ENCODE assay signal across 36 cellular contexts in the genomic region with DNA sequence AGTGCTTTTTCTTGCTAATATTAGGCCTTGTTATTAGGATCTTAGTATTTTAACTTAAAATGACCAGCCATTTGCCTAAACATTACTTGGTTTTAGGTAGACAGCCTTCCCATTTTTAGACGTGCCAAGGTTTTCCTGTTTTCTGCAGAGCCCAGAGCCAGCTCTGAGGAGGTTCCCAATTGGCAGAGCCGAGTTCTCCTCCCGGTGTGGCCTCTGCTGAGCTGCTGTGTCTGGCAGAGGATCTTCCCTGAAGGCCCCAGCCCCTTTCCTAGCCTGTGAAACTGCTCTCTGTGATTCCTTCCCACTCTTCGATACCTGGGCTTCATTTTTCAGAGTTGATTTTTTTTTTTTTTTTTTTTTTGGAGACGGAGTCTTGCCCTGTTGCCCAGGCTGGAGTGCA.
"Had no signal": no experiment of that assay in that cellular context is flagged by ENCODE, and none has a peak within 500 bp of the region (broad histone marks: within the 10 kb centered on the region; RNA-seq: fewer than 3 reads in every experiment).

No MANE protein-coding gene starts in this region.

- ATAC-seq: activated CD8-positive, alpha-beta T cell treated with anti-CD3 and anti-CD28 coated beads for 36 hours; activated T-cell treated with anti-CD3 and anti-CD28 coated beads, Interleukin-2, amount 50 U/mL, for 72 hours; activated T-helper 17 cell treated with anti-CD3 and anti-CD28 coated beads, Interleukin-2, amount 50 U/mL, for 72 hours; body of pancreas; PC-3; SK-N-SH treated with all-trans-retinoic acid at 6 μM for 48 hours had no signal

- H3K27me3 ChIP-seq: body of pancreas, MG63, Peyer's patch, SJSA1 had no signal

- H3K4me3 ChIP-seq: body of pancreas, MG63, Peyer's patch, SJSA1 had no signal

- H3K9me3 Mint-ChIP-seq: activated CD8-positive, alpha-beta T cell treated with anti-CD3 and anti-CD28 coated beads for 36 hours; activated naive CD8-positive, alpha-beta T cell treated with anti-CD3 and anti-CD28 coated beads for 36 hours; activated T-cell treated with anti-CD3 and anti-CD28 coated beads, Interleukin-2, amount 50 U/mL, for 72 hours; activated T-helper 17 cell treated with anti-CD3 and anti-CD28 coated beads, Interleukin-2, amount 50 U/mL, for 72 hours had no signal

- H3K27ac Mint-ChIP-seq: activated CD8-positive, alpha-beta T cell treated with anti-CD3 and anti-CD28 coated beads for 36 hours; activated naive CD8-positive, alpha-beta T cell treated with anti-CD3 and anti-CD28 coated beads for 36 hours; activated T-cell treated with anti-CD3 and anti-CD28 coated beads, Interleukin-2, amount 50 U/mL, for 72 hours; activated T-helper 17 cell treated with anti-CD3 and anti-CD28 coated beads, Interleukin-2, amount 50 U/mL, for 72 hours had no signal

- H3K27me3 Mint-ChIP-seq: activated CD8-positive, alpha-beta T cell treated with anti-CD3 and anti-CD28 coated beads for 36 hours; activated naive CD8-positive, alpha-beta T cell treated with anti-CD3 and anti-CD28 coated beads for 36 hours; activated T-helper 17 cell treated with anti-CD3 and anti-CD28 coated beads, Interleukin-2, amount 50 U/mL, for 72 hours had no signal

- H3K9me3 ChIP-seq: body of pancreas, MG63, Peyer's patch, SJSA1 had no signal

- H3K27ac ChIP-seq: body of pancreas, Peyer's patch, SJSA1, VCaP had no signal

- H3K4me3 Mint-ChIP-seq: activated CD8-positive, alpha-beta T cell treated with anti-CD3 and anti-CD28 coated beads for 36 hours; activated naive CD8-positive, alpha-beta T cell treated with anti-CD3 and anti-CD28 coated beads for 36 hours; activated T-cell treated with anti-CD3 and anti-CD28 coated beads, Interleukin-2, amount 50 U/mL, for 72 hours; activated T-helper 17 cell treated with anti-CD3 and anti-CD28 coated beads, Interleukin-2, amount 50 U/mL, for 72 hours had no signal

- H3K36me3 Mint-ChIP-seq: activated naive CD8-positive, alpha-beta T cell treated with anti-CD3 and anti-CD28 coated beads for 36 hours had no signal

- H3K4me1 ChIP-seq: body of pancreas, Peyer's patch, SJSA1 had no signal

- H3K4me1 Mint-ChIP-seq: activated naive CD8-positive, alpha-beta T cell treated with anti-CD3 and anti-CD28 coated beads for 36 hours; activated T-helper 17 cell treated with anti-CD3 and anti-CD28 coated beads, Interleukin-2, amount 50 U/mL, for 72 hours had no signal

- DNase-seq: activated CD4-positive, alpha-beta T cell treated with anti-CD3 and anti-CD28 coated beads for 1 hour; activated CD4-positive, alpha-beta T cell treated with anti-CD3 and anti-CD28 coated beads for 48 hours; activated CD4-positive, alpha-beta T cell treated with anti-CD3 and anti-CD28 coated beads, Interleukin-2, amount 50 U/mL, for 4 hours; activated CD4-positive, CD25-positive, alpha-beta regulatory T cell; activated CD8-positive, alpha-beta T cell treated with anti-CD3 and anti-CD28 coated beads for 36 hours; activated effector memory CD4-positive, alpha-beta T cell treated with anti-CD3 and anti-CD28 coated beads, Interleukin-2, amount 50 U/mL, for 16 hours; activated naive CD4-positive, alpha-beta T cell; activated naive CD4-positive, alpha-beta T cell treated with anti-CD3 and anti-CD28 coated beads, Interleukin-2, amount 50 U/mL, for 16 hours; activated naive CD8-positive, alpha-beta T cell treated with anti-CD3 and anti-CD28 coated beads for 36 hours; activated T-cell treated with anti-CD3 and anti-CD28 coated beads, Interleukin-2, amount 50 U/mL, for 1 hour; activated T-cell treated with anti-CD3 and anti-CD28 coated beads, Interleukin-2, amount 50 U/mL, for 72 hours; amniotic stem cell; body of pancreas; Kasumi-1; KG1; MG63; NCI-H1048; NCI-H1105 treated with DMSO at 0.1 percent for 48 hours; NCI-H1436; NCI-H1694; NCI-H1930; NCI-H2081 treated with DMSO at 0.1 percent for 48 hours; NCI-H226; NCI-H524 treated with DMSO at 0.1 percent for 48 hours; NK-92 treated with Interleukin-12 subunit alpha and Interleukin-12 subunit beta, amount 100 ng/mL, for 24 hours; PC-3; Peyer's patch; RPMI8226; SHP77 treated with DMSO at 0.1 percent for 48 hours; T-helper 1 cell; T-helper 2 cell; T-helper 9 cell had no signal

- H3K36me3 ChIP-seq: MG63, Peyer's patch, SJSA1 had no signal
